In genomic region chr16:64773184-64773583, GRCh38 we compare ENCODE assay signal across 14 cellular contexts.
DNase-seq lines count a peak whose midpoint lies in the region; ATAC-seq and TF ChIP-seq lines count a peak whose summit lies in the region.
"Had no signal": no experiment of that assay in that cellular context is flagged by ENCODE, and none has a peak within 500 bp of the region (broad histone marks: within the 10 kb centered on the region; RNA-seq: fewer than 3 reads in every experiment).

No MANE protein-coding gene starts in this region.

- POLR2A ChIA-PET in MCF 10A (lab: Yijun Ruan, JAX): no interaction called here

- H3K27ac ChIP-seq in mammary epithelial cell (ENCODE audit: insufficient read depth, low read depth, low read length) (no peak overlapping the region), gastroesophageal sphincter (no peak overlapping the region)
- H3K27ac ChIP-seq: BLaER1 treated with 17β-estradiol and CSF1 and Interleukin-3, amounts not matched to agents 10 nM and 100 nM had no signal

- ATAC-seq in omental fat pad (ENCODE audit: low FRiP score) (peak; percentile 54), gastroesophageal sphincter (no peak), HG02852 (IDR thresholded peaks at IDR 0.05; ENCODE audit: unreplicated experiment) (no peak)
- ATAC-seq: GM12878, GM23338 had no signal

- H3K27me3 ChIP-seq in mammary epithelial cell (ENCODE audit: insufficient read depth, low read length): no peaks in the 10 kb centered on the region
- H3K27me3 ChIP-seq in gastroesophageal sphincter: no peaks in the 10 kb centered on the region
- H3K27me3 ChIP-seq: BLaER1 treated with 17β-estradiol and CSF1 and Interleukin-3, amounts not matched to agents 10 nM and 100 nM had no signal

- H3K9me3 ChIP-seq in mammary epithelial cell (replicated peaks; ENCODE audit: insufficient read depth, low read length) (no peaks in the 10 kb centered on the region), gastroesophageal sphincter (no peaks in the 10 kb centered on the region)

- no peaks in the 10 kb centered on the region for H3K36me3 Mint-ChIP-seq in MCF 10A (ENCODE audit: insufficient read depth, unreplicated experiment)
- H3K36me3 Mint-ChIP-seq: CD4-positive, CD25-positive, alpha-beta regulatory T cell; IgD-negative memory B cell had no signal

- H3K9ac ChIP-seq in mammary epithelial cell (ENCODE audit: insufficient read depth, low read length): no peak overlapping the region
- H3K9ac ChIP-seq: BLaER1 treated with 17β-estradiol and CSF1 and Interleukin-3, amounts not matched to agents 10 nM and 100 nM had no signal

- H3K4me3 ChIP-seq in mammary epithelial cell (replicated peaks in 1 of 3; ENCODE audit: insufficient read depth in 1 of 3, low read depth in 2 of 3, low read length in 3 of 3) (no peak overlapping the region), HFF-Myc (replicated peaks; ENCODE audit: low read depth, low read length) (no peak overlapping the region), gastroesophageal sphincter (no peak overlapping the region)
- H3K4me3 ChIP-seq: BLaER1 treated with 17β-estradiol and CSF1 and Interleukin-3, amounts not matched to agents 10 nM and 100 nM; GM12878; GM23338 had no signal

- no peak for TF ChIP-seq CTCF in MCF 10A (IDR thresholded peaks at IDR 0.05; ENCODE audit: unreplicated experiment)
- no peak for TF ChIP-seq CTCF in mammary epithelial cell (conservative IDR thresholded peaks at IDR 0.05 in 1 of 2, IDR thresholded peaks at IDR 0.05 in 1 of 2; ENCODE audit: extremely low read depth in 1 of 2, insufficient read depth in 1 of 2, low read depth in 1 of 2, low read length in 2 of 2)
- no peak for TF ChIP-seq CTCF in HFF-Myc (IDR thresholded peaks at IDR 0.05; ENCODE audit: low read depth, low read length, missing control alignments)
- no peak for TF ChIP-seq CTCF in omental fat pad (IDR thresholded peaks at IDR 0.05)
- TF ChIP-seq CTCF in gastroesophageal sphincter (IDR thresholded peaks at IDR 0.05): no peak

- peak; percentile 18 for DNase-seq in MCF 10A (ENCODE audit: unreplicated experiment)
- no peak for DNase-seq in mammary epithelial cell
- peak; percentile 16 for DNase-seq in HFF-Myc (ENCODE audit: extremely low read depth, low read depth)
- DNase-seq in omental fat pad (ENCODE audit: low spot score): no peak
- DNase-seq in HuH-7.5 (ENCODE audit: low spot score): no peak
- DNase-seq: AML-193; CD4-positive, CD25-positive, alpha-beta regulatory T cell; H7 had no signal

- no peak for TF ChIP-seq EP300 in gastroesophageal sphincter (IDR thresholded peaks at IDR 0.05)

- H2AFZ ChIP-seq in mammary epithelial cell (ENCODE audit: low read depth, low read length): no peak overlapping the region
- H2AFZ ChIP-seq: GM23338 had no signal

- no peaks in the 10 kb centered on the region for H4K20me1 ChIP-seq in mammary epithelial cell (ENCODE audit: insufficient read depth, low read length)
- H4K20me1 ChIP-seq: BLaER1 treated with 17β-estradiol and CSF1 and Interleukin-3, amounts not matched to agents 10 nM and 100 nM had no signal

- intact Hi-C loops in MCF 10A (cut with micrococcal nuclease) (no loop called here), mammary epithelial cell (cut with micrococcal nuclease) (no loop called here)

- H3K4me1 ChIP-seq in mammary epithelial cell (ENCODE audit: insufficient read depth, low read length) (no peaks in the 10 kb centered on the region), gastroesophageal sphincter (no peaks in the 10 kb centered on the region)
- H3K4me1 ChIP-seq: BLaER1 treated with 17β-estradiol and CSF1 and Interleukin-3, amounts not matched to agents 10 nM and 100 nM had no signal

- H3K79me2 ChIP-seq in mammary epithelial cell (ENCODE audit: insufficient read depth, low read length): no peaks in the 10 kb centered on the region

- in situ Hi-C loops in mammary epithelial cell (cut with MboI; ENCODE audit: low sequenced_read_pairs in 2 of 2): no loop called here

- no peak for TF ChIP-seq POLR2A in gastroesophageal sphincter (IDR thresholded peaks at IDR 0.05)

- dilution Hi-C loops in mammary epithelial cell (cut with HindIII; ENCODE audit: low sequenced_read_pairs): no loop called here

- H3K4me3 Mint-ChIP-seq in MCF 10A (ENCODE audit: unreplicated experiment): no peak overlapping the region
- H3K4me3 Mint-ChIP-seq: CD4-positive, CD25-positive, alpha-beta regulatory T cell; GM23338; IgD-negative memory B cell had no signal

- CTCF ChIA-PET in MCF 10A (lab: Yijun Ruan, JAX) (no interaction called here), mammary epithelial cell (lab: Charles Lee; ENCODE audit: low non-redundant PET) (no interaction called here)

- no peaks in the 10 kb centered on the region for H3K9me3 Mint-ChIP-seq in MCF 10A (ENCODE audit: unreplicated experiment)
- H3K9me3 Mint-ChIP-seq: GM23338 had no signal

- WGBS in mammary epithelial cell (ENCODE audit: low coverage, missing lambda C conversion rate): 54% methylated on average over 3 of the region's 3 CpGs
- 62 to 84% methylated on average over 3 of the region's 3 CpGs for WGBS in gastroesophageal sphincter (ENCODE audit: low coverage in 1 of 2), 2 donors

- no peak overlapping the region for H3K4me2 ChIP-seq in mammary epithelial cell (ENCODE audit: insufficient read depth, low read depth, low read length)
- H3K4me2 ChIP-seq: BLaER1 treated with 17β-estradiol and CSF1 and Interleukin-3, amounts not matched to agents 10 nM and 100 nM; GM23338 had no signal

- no peak overlapping the region for H3K27ac Mint-ChIP-seq in MCF 10A (ENCODE audit: low read depth, unreplicated experiment)
- H3K27ac Mint-ChIP-seq: CD4-positive, CD25-positive, alpha-beta regulatory T cell; GM23338; IgD-negative memory B cell had no signal

- H3K36me3 ChIP-seq in mammary epithelial cell (ENCODE audit: insufficient read depth, low read length) (no peaks in the 10 kb centered on the region), gastroesophageal sphincter (no peaks in the 10 kb centered on the region)
- H3K36me3 ChIP-seq: BLaER1 treated with 17β-estradiol and CSF1 and Interleukin-3, amounts not matched to agents 10 nM and 100 nM had no signal

- no peaks in the 10 kb centered on the region for H3K27me3 Mint-ChIP-seq in MCF 10A (ENCODE audit: insufficient read depth, unreplicated experiment)
- H3K27me3 Mint-ChIP-seq: CD4-positive, CD25-positive, alpha-beta regulatory T cell; IgD-negative memory B cell had no signal

- H3K4me1 Mint-ChIP-seq in MCF 10A (ENCODE audit: insufficient read depth, unreplicated experiment): no peaks in the 10 kb centered on the region
- H3K4me1 Mint-ChIP-seq: CD4-positive, CD25-positive, alpha-beta regulatory T cell; GM23338; IgD-negative memory B cell had no signal

- BruUV-seq in MCF 10A (replicated peaks; lab: Mats Ljungman, UMichigan) (no TSS peak), mammary epithelial cell (replicated peaks; lab: Mats Ljungman, UMichigan) (no TSS peak)

Comparison
In these comparisons a context has a peak if more than half of its experiments do, and no peak if none do; other contexts are left out.
1. DNase-seq: peak in MCF 10A (single experiment) and HFF-Myc (single experiment); none in mammary epithelial cell (single experiment), omental fat pad (single experiment) and HuH-7.5 (single experiment).